8 cellular contexts compared by ENCODE assay signal in genomic region chr1:215146252-215146975, GRCh38.
DNase-seq lines count a peak whose midpoint lies in the region; ATAC-seq and TF ChIP-seq lines count a peak whose summit lies in the region.

No MANE protein-coding gene starts in this region.

- H3K4me1 ChIP-seq in HEK293 (ENCODE audit: control insufficient read depth, insufficient read depth, low read length): no peaks in the 10 kb centered on the region

- DNase-seq in AG09309 (ENCODE audit: low read depth): no peak
- DNase-seq in SHP77 (lab: John Stamatoyannopoulos, UW): peak; percentile 7
- peak; percentile 40 for DNase-seq in glomerular visceral epithelial cell (ENCODE audit: extremely low spot score)
- no peak for DNase-seq in HuH-7.5 (ENCODE audit: low spot score)
- DNase-seq in hippocampal formation (lab: John Stamatoyannopoulos, UW): no peak
- DNase-seq in COLO668 (lab: John Stamatoyannopoulos, UW; ENCODE audit: unreplicated experiment): no peak

- CTCF ChIA-PET in HEK293 (lab: Yijun Ruan, JAX): interaction anchor here (0.6 to 1.4 kb wide), 7 partner anchors 22 to 936 kb away, joined by 3 to 5 read pairs (median 3); no protein-coding TSS in a partner anchor

- H3K4me3 ChIP-seq in AG09309 (ENCODE audit: control insufficient read depth, low read depth, low read length): no peak overlapping the region
- H3K4me3 ChIP-seq in HEK293 (ENCODE audit: low read depth, low read length): no peak overlapping the region

- ATAC-seq in HG02973 (IDR thresholded peaks at IDR 0.05; ENCODE audit: unreplicated experiment): no peak

- POLR2A ChIA-PET in HEK293 (lab: Yijun Ruan, JAX): no interaction called here

- H3K36me3 ChIP-seq in HEK293 (ENCODE audit: control insufficient read depth in 2 of 2, insufficient read depth in 1 of 2, low read length in 2 of 2): no peaks in the 10 kb centered on the region

- peak; percentile 47 for TF ChIP-seq CTCF in AG09309 (IDR thresholded peaks at IDR 0.05; ENCODE audit: control insufficient read depth, insufficient read depth, low read depth, low read length, missing control alignments)
- no peak for TF ChIP-seq CTCF in HEK293 (tag by site-specific recombination; IDR thresholded peaks at IDR 0.05)

- H3K27ac ChIP-seq in HEK293 (ENCODE audit: extremely low read depth, low read depth, low read length): no peak overlapping the region

- H3K9me3 ChIP-seq in HEK293 (ENCODE audit: control insufficient read depth, insufficient read depth, low read depth, low read length): no peaks in the 10 kb centered on the region

TF ChIP-seq in HEK293, 187 proteins besides CTCF, POLR2A, EP300 and RAD21:
- TF ChIP-seq ZNF792 (tag by site-specific recombination; IDR thresholded peaks at IDR 0.05): no peak
- peak; percentile 36 for TF ChIP-seq ZNF654 (tag by site-specific recombination; IDR thresholded peaks at IDR 0.05; ENCODE audit: low read depth)
- no peak for TF ChIP-seq ZFHX2 (tag by site-specific recombination; conservative IDR thresholded peaks at IDR 0.05)
- no peak for TF ChIP-seq ZNF148 (tag by site-specific recombination; IDR thresholded peaks at IDR 0.05; ENCODE audit: borderline replicate concordance)
- TF ChIP-seq ZNF146 (tag by site-specific recombination; IDR thresholded peaks at IDR 0.05): no peak
- TF ChIP-seq ZNF211 (tag by site-specific recombination; IDR thresholded peaks at IDR 0.05; ENCODE audit: low read depth): no peak

Comparison
In these comparisons a context has a peak if more than half of its experiments do, and no peak if none do; other contexts are left out.
1. DNase-seq: peak in SHP77 (2 of 2) and glomerular visceral epithelial cell (single experiment); none in AG09309 (single experiment), HuH-7.5 (single experiment), hippocampal formation (0 of 2) and COLO668 (single experiment).